1 cellular context compared by ENCODE assay signal in genomic region chr2:216608525-216608924, GRCh38.
A peak's percentile ranks its signal among the peaks of the same experiment; 100 is the strongest.
TF ChIP-seq lines count a peak whose summit lies in the region.

No MANE protein-coding gene starts in this region.

TF ChIP-seq in K562, 482 proteins besides CTCF, POLR2A, EP300 and RAD21 (continued from another document and continues in another):
- TF ChIP-seq BCL6 (CRISPR knock-in tag; IDR thresholded peaks at IDR 0.05) (0 out of 2 replicates have a peak, but pooled peaks have one; percentile 38), DEAF1 (CRISPR knock-in tag; IDR thresholded peaks at IDR 0.05) (peak; percentile 28; the same call in 1 of the 2 replicates), KLF6 (CRISPR knock-in tag; IDR thresholded peaks at IDR 0.05; ENCODE audit: borderline replicate concordance) (peak; percentile 84; the same call in 1 of the 2 replicates), MAZ (CRISPR knock-in tag; conservative IDR thresholded peaks at IDR 0.05 in 1 of 2, IDR thresholded peaks at IDR 0.05 in 1 of 2) (0 out of 4 replicates have a peak, but pooled peaks of 1 of the 2 experiments have one; percentile 18), TAL1 (IDR thresholded peaks at IDR 0.05) (no peak), SMAD4 (CRISPR knock-in tag; conservative IDR thresholded peaks at IDR 0.05) (0 out of 2 replicates have a peak, but pooled peaks have one; percentile 43), NR4A1 (CRISPR knock-in tag; IDR thresholded peaks at IDR 0.05) (no peak), NR4A1 (tag; IDR thresholded peaks at IDR 0.05) (0 out of 2 replicates have a peak, but pooled peaks have one; percentile 60), ELF1 (tag; IDR thresholded peaks at IDR 0.05) (no peak), TFE3 (CRISPR knock-in tag; IDR thresholded peaks at IDR 0.05) (peak; percentile 4; the same call in 1 of the 2 replicates), ZNF395 (CRISPR knock-in tag; IDR thresholded peaks at IDR 0.05) (0 out of 2 replicates have a peak, but pooled peaks have one; percentile 33), ATF1 (CRISPR knock-in tag; IDR thresholded peaks at IDR 0.05) (no peak), ATF1 (tag; IDR thresholded peaks at IDR 0.05) (no peak), TCFL5 (CRISPR knock-in tag; conservative IDR thresholded peaks at IDR 0.05) (peak; percentile 50; the same call in 1 of the 2 replicates), ELK1 (CRISPR knock-in tag; IDR thresholded peaks at IDR 0.05) (no peak), IRF9 (tag; IDR thresholded peaks at IDR 0.05) (0 out of 2 replicates have a peak, but pooled peaks have one; percentile 10), DDX20 (tag; IDR thresholded peaks at IDR 0.05; ENCODE audit: low read depth) (peak; percentile 82), CUX1 (CRISPR knock-in tag; IDR thresholded peaks at IDR 0.05) (0 out of 2 replicates have a peak, but pooled peaks have one; percentile 21), ZNF175 (CRISPR knock-in tag; IDR thresholded peaks at IDR 0.05; ENCODE audit: low read depth) (peak; percentile 53; the same call in 1 of the 2 replicates), ZFP1 (CRISPR knock-in tag; IDR thresholded peaks at IDR 0.05) (peak; percentile 64), ZNF311 (CRISPR knock-in tag; IDR thresholded peaks at IDR 0.05) (peak; percentile 84), MBD1 (CRISPR knock-in tag; IDR thresholded peaks at IDR 0.05) (no peak), ZBTB17 (CRISPR knock-in tag; IDR thresholded peaks at IDR 0.05) (peak; percentile 57; the same call in 1 of the 2 replicates), ZBTB12 (CRISPR knock-in tag; IDR thresholded peaks at IDR 0.05) (peak; percentile 21; the same call in 1 of the 2 replicates), SMAD3 (CRISPR knock-in tag; conservative IDR thresholded peaks at IDR 0.05) (peak; percentile 65; the same call in 1 of the 2 replicates), ZNF134 (CRISPR knock-in tag; conservative IDR thresholded peaks at IDR 0.05) (0 out of 2 replicates have a peak, but pooled peaks have one; percentile 43), ERF (CRISPR knock-in tag; IDR thresholded peaks at IDR 0.05) (peak; percentile 54; the same call in 1 of the 2 replicates), ZNF639 (CRISPR knock-in tag; conservative IDR thresholded peaks at IDR 0.05 in 1 of 2, IDR thresholded peaks at IDR 0.05 in 1 of 2) (peak in 1 of 2 experiments; percentile 60; a peak in 2 of 4 replicates), ZKSCAN8 (CRISPR knock-in tag; IDR thresholded peaks at IDR 0.05) (0 out of 2 replicates have a peak, but pooled peaks have one; percentile 51), ZBTB49 (CRISPR knock-in tag; IDR thresholded peaks at IDR 0.05; ENCODE audit: borderline replicate concordance) (no peak), FOXP4 (CRISPR knock-in tag; IDR thresholded peaks at IDR 0.05; ENCODE audit: borderline replicate concordance) (no peak), ARID2 (IDR thresholded peaks at IDR 0.05) (no peak), PTTG1 (tag; IDR thresholded peaks at IDR 0.05; ENCODE audit: low read depth) (0 out of 2 replicates have a peak, but pooled peaks have one; percentile 39)
